10 cellular contexts compared by ENCODE assay signal in genomic region chr9:96382175-96382574, GRCh38. TPM values are rescaled to one million over a fixed set of nuclear protein-coding genes. Genes with fewer than 3 reads are reported as not detected.
DNase-seq lines count a peak whose midpoint lies in the region; ATAC-seq and TF ChIP-seq lines count a peak whose summit lies in the region.
"Had no signal": no experiment of that assay in that cellular context is flagged by ENCODE, and none has a peak within 500 bp of the region (broad histone marks: within the 10 kb centered on the region; RNA-seq: fewer than 3 reads in every experiment).

No MANE protein-coding gene starts in this region.

- peak overlapping the region; percentile 35 for H3K4me3 Mint-ChIP-seq in CD8-positive, alpha-beta T cell
- peak overlapping the region; percentile 13 for H3K4me3 Mint-ChIP-seq in dendritic cell treated with granulocyte-macrophage colony-stimulating factor and Interleukin-4, amounts not matched to agents 40 ng/mL and 50 ng/mL, for 4 days

- no peaks in the 10 kb centered on the region for H3K27me3 ChIP-seq in CD8-positive, alpha-beta T cell (ENCODE audit: insufficient read depth, low read length)
- H3K27me3 ChIP-seq in mucosa of rectum (ENCODE audit: control insufficient read depth in 2 of 2, insufficient read depth in 2 of 2, low read length in 2 of 2) (no peaks in the 10 kb centered on the region), sigmoid colon (no peaks in the 10 kb centered on the region)

- peaks cover 18% of the 10 kb centered on the region for H3K4me1 ChIP-seq in CD8-positive, alpha-beta T cell (ENCODE audit: insufficient read depth, low read length)
- H3K4me1 ChIP-seq in mucosa of rectum (ENCODE audit: control insufficient read depth in 2 of 2, insufficient read depth in 2 of 2, low read length in 2 of 2) (peaks cover 21 to 30% of the 10 kb centered on the region in 2 donors), sigmoid colon (peaks cover 0 to 36% (median 23%) of the 10 kb centered on the region in 4 donors)

- no peaks in the 10 kb centered on the region for H3K9me3 ChIP-seq in CD8-positive, alpha-beta T cell (ENCODE audit: low read length)
- no peaks in the 10 kb centered on the region for H3K9me3 ChIP-seq in mucosa of rectum (ENCODE audit: control insufficient read depth in 2 of 2, low read length in 2 of 2)
- no peaks in the 10 kb centered on the region for H3K9me3 ChIP-seq in sigmoid colon

- ATAC-seq in CD8-positive, alpha-beta T cell = no peak
- ATAC-seq in GM21723 (IDR thresholded peaks at IDR 0.05; ENCODE audit: unreplicated experiment) = no peak

- no peak for TF ChIP-seq POLR2A in sigmoid colon (IDR thresholded peaks at IDR 0.05)

- peak overlapping the region; percentile 43 to 72 for H3K9ac ChIP-seq in mucosa of rectum (ENCODE audit: low read depth in 1 of 2, low read length in 2 of 2)

- CTCF ChIA-PET in CD8-positive, alpha-beta T cell (lab: Charles Lee) = interaction anchor here (0.6 to 1.7 kb wide), 2 partner anchors 55 to 1709 kb away, joined by 3 to 5 read pairs; no protein-coding TSS in a partner anchor

- H3K27me3 Mint-ChIP-seq in CD8-positive, alpha-beta T cell (ENCODE audit: low read depth) = no peaks in the 10 kb centered on the region
- H3K27me3 Mint-ChIP-seq in dendritic cell treated with granulocyte-macrophage colony-stimulating factor and Interleukin-4, amounts not matched to agents 40 ng/mL and 50 ng/mL, for 4 days = no peaks in the 10 kb centered on the region
- H3K27me3 Mint-ChIP-seq: activated CD4-positive, alpha-beta T cell treated with anti-CD3 and anti-CD28 coated beads, Interleukin-2, amount 10 ng/mL, durations not matched to agents 7 days and 5 days had no signal

- POLR2A ChIA-PET in CD8-positive, alpha-beta T cell (lab: Charles Lee) = interaction anchor here (1.3 to 2.1 kb wide), 2 partner anchors 13 to 17 kb away, joined by 6 to 11 read pairs; no protein-coding TSS in a partner anchor

- H3K4me3 ChIP-seq in CD8-positive, alpha-beta T cell (ENCODE audit: low read depth, low read length) = no peak overlapping the region
- H3K4me3 ChIP-seq in mucosa of rectum (ENCODE audit: low read length in 2 of 2) (peak overlapping the region; percentile 66 to 92), sigmoid colon (peak overlapping the region in 1 of 4 donors; percentile 77)

- no peaks in the 10 kb centered on the region for H3K9me3 Mint-ChIP-seq in CD8-positive, alpha-beta T cell
- H3K9me3 Mint-ChIP-seq in dendritic cell treated with granulocyte-macrophage colony-stimulating factor and Interleukin-4, amounts not matched to agents 40 ng/mL and 50 ng/mL, for 4 days = no peaks in the 10 kb centered on the region
- H3K9me3 Mint-ChIP-seq: activated CD4-positive, alpha-beta T cell treated with anti-CD3 and anti-CD28 coated beads, Interleukin-2, amount 10 ng/mL, durations not matched to agents 7 days and 5 days had no signal

- H3K27ac Mint-ChIP-seq in CD8-positive, alpha-beta T cell = no peak overlapping the region
- H3K27ac Mint-ChIP-seq in dendritic cell treated with granulocyte-macrophage colony-stimulating factor and Interleukin-4, amounts not matched to agents 40 ng/mL and 50 ng/mL, for 4 days = no peak overlapping the region
- H3K27ac Mint-ChIP-seq: activated CD4-positive, alpha-beta T cell treated with anti-CD3 and anti-CD28 coated beads, Interleukin-2, amount 10 ng/mL, durations not matched to agents 7 days and 5 days had no signal

- H3K36me3 Mint-ChIP-seq in CD8-positive, alpha-beta T cell = peaks cover 12% of the 10 kb centered on the region
- peaks cover 29% of the 10 kb centered on the region for H3K36me3 Mint-ChIP-seq in dendritic cell treated with granulocyte-macrophage colony-stimulating factor and Interleukin-4, amounts not matched to agents 40 ng/mL and 50 ng/mL, for 4 days (ENCODE audit: low read depth)

- TF ChIP-seq EP300 in sigmoid colon (IDR thresholded peaks at IDR 0.05) = no peak

- peaks cover 41% of the 10 kb centered on the region for H3K4me1 Mint-ChIP-seq in CD8-positive, alpha-beta T cell (ENCODE audit: low read depth)
- peaks cover 22% of the 10 kb centered on the region for H3K4me1 Mint-ChIP-seq in dendritic cell treated with granulocyte-macrophage colony-stimulating factor and Interleukin-4, amounts not matched to agents 40 ng/mL and 50 ng/mL, for 4 days (ENCODE audit: low read depth)

- no peak for TF ChIP-seq CTCF in CD8-positive, alpha-beta T cell (IDR thresholded peaks at IDR 0.05)
- TF ChIP-seq CTCF in sigmoid colon (IDR thresholded peaks at IDR 0.05) = no peak

- H3K36me3 ChIP-seq in CD8-positive, alpha-beta T cell (ENCODE audit: insufficient read depth, low read length) = no peaks in the 10 kb centered on the region
- H3K36me3 ChIP-seq in mucosa of rectum (ENCODE audit: control insufficient read depth in 2 of 2, insufficient read depth in 2 of 2, low read length in 2 of 2) (peaks cover 6% of the 10 kb centered on the region in 2 donors), sigmoid colon (no peaks in the 10 kb centered on the region)

- no peak for DNase-seq in CD8-positive, alpha-beta T cell
- DNase-seq in HT1080 (ENCODE audit: low read depth) = peak; percentile 68
- no peak for DNase-seq in iPS-NIHi11 (ENCODE audit: low spot score)
- DNase-seq in stimulated activated CD4-positive, alpha-beta T cell treated with anti-CD3 and anti-CD28 coated beads, Interleukin-12 subunit alpha, Interleukin-12 subunit beta, amount 100 ng/mL, for 4 hours = no peak
- no peak for DNase-seq in sigmoid colon
- DNase-seq: activated CD4-positive, alpha-beta T cell treated with anti-CD3 and anti-CD28 coated beads, Interleukin-2, amount 10 ng/mL, durations not matched to agents 7 days and 5 days; NCI-H226 had no signal

- intact Hi-C loops in CD8-positive, alpha-beta T cell (cut with DNase I, micrococcal nuclease) = loop anchor here (2.0 to 5.0 kb wide), 3 partner anchors 17 to 55 kb away; partner anchors contain the start of gene ZNF367 (in 1 of the 2)
- intact Hi-C loops in dendritic cell treated with granulocyte-macrophage colony-stimulating factor and Interleukin-4, amounts not matched to agents 40 ng/mL and 50 ng/mL, for 4 days (cut with micrococcal nuclease) = no loop called here
- intact Hi-C loops in sigmoid colon (cut with DNase I) = no loop called here

- H3K27ac ChIP-seq in CD8-positive, alpha-beta T cell (ENCODE audit: low read depth, low read length) = no peak overlapping the region
- H3K27ac ChIP-seq in mucosa of rectum (ENCODE audit: low read depth in 2 of 2, low read length in 2 of 2) (no peak overlapping the region), sigmoid colon (no peak overlapping the region)

- WGBS in sigmoid colon, 2 donors = 44 to 69% methylated on average over 2 of the region's 2 CpGs

RNA-seq across cellular contexts. Expression of gene SLC35D2, which starts 1.3 kb away (rescaled TPM):
- total RNA-seq in CD8-positive, alpha-beta T cell = 10 to 100 TPM; 18.5 to 20.5 TPM
- 27.1 and 35.0 TPM in 2 replicates for total RNA-seq in HT1080 (2014; rRNA removed; shearing (Covaris generic))
- polyA plus RNA-seq in HT1080 (2015; cell fraction: cytosol; rRNA removed) = 30.3 and 31.5 TPM in 2 replicates
- polyA plus RNA-seq in HT1080 (2015; cell fraction: nucleus; rRNA removed) = 14.1 and 15.9 TPM in 2 replicates
- total RNA-seq in sigmoid colon = 10 to 100 TPM; 12.9 to 22.4 (median 16.4) TPM
- 100 to 1,000 TPM in 1 of 3 donors, 10 to 100 TPM in 2; 45.5 to 118 (median 86.5) TPM for polyA plus RNA-seq in sigmoid colon

RNA-seq across cellular contexts. Expression of gene ZNF367, which starts 36.0 kb away (rescaled TPM):
- total RNA-seq in CD8-positive, alpha-beta T cell = 1 to 10 TPM; 6.1 to 6.4 TPM
- total RNA-seq in HT1080 (2014; rRNA removed; shearing (Covaris generic)) = 21.2 and 21.6 TPM in 2 replicates
- 10.5 and 12.8 TPM in 2 replicates for polyA plus RNA-seq in HT1080 (2015; cell fraction: cytosol; rRNA removed)
- 13.7 and 16.1 TPM in 2 replicates for polyA plus RNA-seq in HT1080 (2015; cell fraction: nucleus; rRNA removed)
- 1 to 10 TPM in 3 of 4 donors, under 1 TPM in 1; 0.28 to 1.4 (median 1.3) TPM for total RNA-seq in sigmoid colon
- 1 to 10 TPM in 2 of 3 donors, under 1 TPM in 1; 0.60 to 3.5 (median 1.8) TPM for polyA plus RNA-seq in sigmoid colon

Comparison
In these comparisons a context has a peak if more than half of its experiments do, and no peak if none do; other contexts are left out.
1. intact Hi-C loops: an anchor here in CD8-positive, alpha-beta T cell (2.0 to 5.0 kb wide); none called in dendritic cell treated with granulocyte-macrophage colony-stimulating factor and Interleukin-4, amounts not matched to agents 40 ng/mL and 50 ng/mL, for 4 days and sigmoid colon.